ENCODE assay signal across 1 cellular context in genomic region chr18:9927392-9928063, GRCh38.
TF ChIP-seq lines count a peak whose summit lies in the region.

No MANE protein-coding gene starts in this region.

TF ChIP-seq in WTC11, 78 proteins besides CTCF, POLR2A, EP300 and RAD21 (continued from another document):
- TF ChIP-seq ZNF263 (CRISPR knock-in tag; IDR thresholded peaks at IDR 0.05; ENCODE audit: low read depth) = no peak
- TF ChIP-seq KAT7 (CRISPR knock-in tag; IDR thresholded peaks at IDR 0.05; ENCODE audit: borderline replicate concordance) = no peak
- TF ChIP-seq ZNF396 (CRISPR knock-in tag; IDR thresholded peaks at IDR 0.05; ENCODE audit: borderline replicate concordance) = no peak
- TF ChIP-seq ETV6 (CRISPR knock-in tag; IDR thresholded peaks at IDR 0.05) = no peak
- no peak for TF ChIP-seq ELF4 (CRISPR knock-in tag; IDR thresholded peaks at IDR 0.05; ENCODE audit: low read depth)
- TF ChIP-seq, protein P1, sequence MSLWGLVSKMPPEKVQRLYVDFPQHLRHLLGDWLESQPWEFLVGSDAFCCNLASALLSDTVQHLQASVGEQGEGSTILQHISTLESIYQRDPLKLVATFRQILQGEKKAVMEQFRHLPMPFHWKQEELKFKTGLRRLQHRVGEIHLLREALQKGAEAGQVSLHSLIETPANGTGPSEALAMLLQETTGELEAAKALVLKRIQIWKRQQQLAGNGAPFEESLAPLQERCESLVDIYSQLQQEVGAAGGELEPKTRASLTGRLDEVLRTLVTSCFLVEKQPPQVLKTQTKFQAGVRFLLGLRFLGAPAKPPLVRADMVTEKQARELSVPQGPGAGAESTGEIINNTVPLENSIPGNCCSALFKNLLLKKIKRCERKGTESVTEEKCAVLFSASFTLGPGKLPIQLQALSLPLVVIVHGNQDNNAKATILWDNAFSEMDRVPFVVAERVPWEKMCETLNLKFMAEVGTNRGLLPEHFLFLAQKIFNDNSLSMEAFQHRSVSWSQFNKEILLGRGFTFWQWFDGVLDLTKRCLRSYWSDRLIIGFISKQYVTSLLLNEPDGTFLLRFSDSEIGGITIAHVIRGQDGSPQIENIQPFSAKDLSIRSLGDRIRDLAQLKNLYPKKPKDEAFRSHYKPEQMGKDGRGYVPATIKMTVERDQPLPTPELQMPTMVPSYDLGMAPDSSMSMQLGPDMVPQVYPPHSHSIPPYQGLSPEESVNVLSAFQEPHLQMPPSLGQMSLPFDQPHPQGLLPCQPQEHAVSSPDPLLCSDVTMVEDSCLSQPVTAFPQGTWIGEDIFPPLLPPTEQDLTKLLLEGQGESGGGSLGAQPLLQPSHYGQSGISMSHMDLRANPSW (CRISPR knock-in tag; conservative IDR thresholded peaks at IDR 0.05; ENCODE audit: low read depth) = no peak
- TF ChIP-seq FOXK1 (CRISPR knock-in tag; IDR thresholded peaks at IDR 0.05) = no peak
- no peak for TF ChIP-seq ATF1 (CRISPR knock-in tag; IDR thresholded peaks at IDR 0.05)
- TF ChIP-seq HMGXB4 (CRISPR knock-in tag; IDR thresholded peaks at IDR 0.05) = no peak
